16 cellular contexts compared by ENCODE assay signal in the genomic region with DNA sequence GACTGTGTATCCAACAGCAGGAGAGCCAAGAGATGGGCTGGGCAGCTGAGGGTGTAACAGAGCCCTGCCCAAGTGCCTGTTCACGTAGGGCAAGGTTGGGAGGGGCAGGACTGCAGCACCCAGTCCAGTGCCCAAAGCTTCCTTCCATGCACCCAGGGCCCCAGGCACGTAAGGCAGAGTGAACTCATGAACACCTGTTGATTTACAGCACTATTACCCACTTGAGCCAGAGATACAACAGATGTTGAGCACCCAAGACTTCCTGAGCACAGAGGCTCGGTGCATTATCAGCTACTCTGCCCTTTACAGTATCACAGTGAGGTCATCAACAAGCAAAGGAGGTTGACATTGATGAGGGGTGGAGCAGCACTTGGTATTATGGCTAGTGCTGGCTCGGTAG. TPM values are rescaled to one million over a fixed set of nuclear protein-coding genes. Genes with fewer than 3 reads are reported as not detected.
DNase-seq lines count a peak whose midpoint lies in the region; ATAC-seq and TF ChIP-seq lines count a peak whose summit lies in the region.
"Had no signal": no experiment of that assay in that cellular context is flagged by ENCODE, and none has a peak within 500 bp of the region (broad histone marks: within the 10 kb centered on the region; RNA-seq: fewer than 3 reads in every experiment).

No MANE protein-coding gene starts in this region.

- no peak overlapping the region for H3K9ac ChIP-seq in duodenal mucosa (ENCODE audit: low read depth in 1 of 2, low read length in 2 of 2)

- TF ChIP-seq CTCF in esophagus muscularis mucosa (IDR thresholded peaks at IDR 0.05), result no peak

- no peaks in the 10 kb centered on the region for H3K9me3 ChIP-seq in duodenal mucosa (ENCODE audit: control insufficient read depth in 1 of 2, low read length in 2 of 2)
- H3K9me3 ChIP-seq in thymus (ENCODE audit: control insufficient read depth), result no peaks in the 10 kb centered on the region
- H3K9me3 ChIP-seq in esophagus muscularis mucosa, result no peaks in the 10 kb centered on the region
- no peaks in the 10 kb centered on the region for H3K9me3 ChIP-seq in aorta (ENCODE audit: control insufficient read depth, low read length)
- H3K9me3 ChIP-seq: ovary had no signal

- no peak overlapping the region for H3K4me3 ChIP-seq in duodenal mucosa (ENCODE audit: low read depth in 1 of 2, low read length in 2 of 2)
- H3K4me3 ChIP-seq in thymus (ENCODE audit: low read length), result no peak overlapping the region
- H3K4me3 ChIP-seq in esophagus muscularis mucosa, result no peak overlapping the region
- H3K4me3 ChIP-seq in aorta (ENCODE audit: low read length in 2 of 2), result no peak overlapping the region
- H3K4me3 ChIP-seq: ovary had no signal

- no peak for ATAC-seq in aorta (ENCODE audit: low FRiP score)
- no peak for ATAC-seq in stimulated activated naive CD8-positive, alpha-beta T cell treated with anti-CD3 and anti-CD28 coated beads, Interleukin-15, Interleukin-2, amounts not matched to agents 100 U/mL and 50 U/mL, for 24 hours

- TF ChIP-seq POLR2A in esophagus muscularis mucosa (IDR thresholded peaks at IDR 0.05; ENCODE audit: low read depth), result no peak

- no peak for TF ChIP-seq EP300 in esophagus muscularis mucosa (IDR thresholded peaks at IDR 0.05)

- H3K36me3 ChIP-seq in duodenal mucosa (ENCODE audit: control insufficient read depth in 1 of 2, insufficient read depth in 2 of 2, low read length in 2 of 2) (no peaks in the 10 kb centered on the region), thymus (ENCODE audit: control insufficient read depth, insufficient read depth) (no peaks in the 10 kb centered on the region), esophagus muscularis mucosa (no peaks in the 10 kb centered on the region), aorta (ENCODE audit: control insufficient read depth in 1 of 2, insufficient read depth in 2 of 2, low read length in 1 of 2) (no peaks in the 10 kb centered on the region)
- H3K36me3 ChIP-seq: ovary had no signal

- 15% methylated on average over 4 of the region's 4 CpGs for WGBS in thymus
- WGBS in esophagus muscularis mucosa, result 57% methylated on average over 4 of the region's 4 CpGs
- 74 to 78% methylated on average over 4 of the region's 4 CpGs for WGBS in aorta, 2 donors

- DNase-seq in NCI-H748 (lab: John Stamatoyannopoulos, UW; ENCODE audit: unreplicated experiment), result peak; percentile 30
- no peak for DNase-seq in NCI-H748 treated with DMSO at 0.1 percent for 48 hours (lab: John Stamatoyannopoulos, UW)
- peak; percentile 15 to 67 for DNase-seq in NCI-H524 (lab: John Stamatoyannopoulos, UW)
- no peak for DNase-seq in esophagus muscularis mucosa (ENCODE audit: extremely low spot score)
- DNase-seq in aorta, result no peak
- DNase-seq in stimulated activated naive CD8-positive, alpha-beta T cell treated with anti-CD3 and anti-CD28 coated beads, Interleukin-15, Interleukin-2, amounts not matched to agents 100 U/mL and 50 U/mL, for 24 hours, result no peak
- DNase-seq: activated CD4-positive, alpha-beta T cell treated with anti-CD3 and anti-CD28 coated beads, Interleukin-2, amount 50 U/mL, for 4 hours; activated effector memory CD4-positive, alpha-beta T cell treated with anti-CD3 and anti-CD28 coated beads, Interleukin-2, amount 50 U/mL, for 16 hours; COR-L47; effector CD4-positive, alpha-beta T cell; GOT3; NCI-H2081; ovary; substantia nigra had no signal

- intact Hi-C loops in esophagus muscularis mucosa (cut with DNase I) (no loop called here), aorta (cut with DNase I) (no loop called here)

- H3K27me3 ChIP-seq in duodenal mucosa (ENCODE audit: control insufficient read depth in 1 of 2, insufficient read depth in 2 of 2, low read length in 2 of 2) (no peaks in the 10 kb centered on the region), thymus (ENCODE audit: control insufficient read depth, insufficient read depth) (no peaks in the 10 kb centered on the region), esophagus muscularis mucosa (peaks cover 0 to 3% (median 0%) of the 10 kb centered on the region in 4 donors), aorta (ENCODE audit: control insufficient read depth in 1 of 2, insufficient read depth in 2 of 2, low read length in 1 of 2) (no peaks in the 10 kb centered on the region)
- H3K27me3 ChIP-seq: ovary had no signal

- H3K4me1 ChIP-seq in duodenal mucosa (ENCODE audit: control insufficient read depth in 1 of 2, insufficient read depth in 2 of 2, low read length in 2 of 2) (peaks cover under 1 to 11% of the 10 kb centered on the region in 2 donors), thymus (ENCODE audit: control insufficient read depth, insufficient read depth, low read length) (peaks cover 23% of the 10 kb centered on the region), esophagus muscularis mucosa (peaks cover 0 to 6% (median 5%) of the 10 kb centered on the region in 4 donors), aorta (ENCODE audit: control insufficient read depth in 1 of 2, insufficient read depth in 2 of 2, low read length in 2 of 2) (no peaks in the 10 kb centered on the region)

- H3K27ac ChIP-seq in duodenal mucosa (ENCODE audit: low read depth, low read length) (peak overlapping the region; percentile 33), thymus (ENCODE audit: low read depth) (peak overlapping the region; percentile 42), esophagus muscularis mucosa (replicated peaks in 1 of 4) (no peak overlapping the region), aorta (ENCODE audit: low read depth in 1 of 2, low read length in 2 of 2) (no peak overlapping the region)
- H3K27ac ChIP-seq: ovary had no signal

RNA-seq across cellular contexts. Expression of a gene that starts 50.2 kb away (rescaled TPM):
- polyA plus RNA-seq in thymus (49.2 TPM), aorta (100 to 1,000 TPM in 1 of 2 donors, 10 to 100 TPM in 1; 64.7 to 129 TPM)
- total RNA-seq in esophagus muscularis mucosa (100 to 1,000 TPM in 1 of 4 donors, 10 to 100 TPM in 3; 81.8 to 114 (median 87.9) TPM), aorta (10 to 100 TPM; 60.4 to 70.8 TPM)

Comparison
In these comparisons a context has a peak if more than half of its experiments do, and no peak if none do; other contexts are left out.
1. DNase-seq: peak in NCI-H748 (single experiment) and NCI-H524 (2 of 2); none in NCI-H748 treated with DMSO at 0.1 percent for 48 hours (single experiment), esophagus muscularis mucosa (single experiment), aorta (0 of 2) and stimulated activated naive CD8-positive, alpha-beta T cell treated with anti-CD3 and anti-CD28 coated beads, Interleukin-15, Interleukin-2, amounts not matched to agents 100 U/mL and 50 U/mL, for 24 hours (single experiment).
2. H3K27ac ChIP-seq: peak in duodenal mucosa (single experiment) and thymus (single experiment); none in esophagus muscularis mucosa (0 of 4) and aorta (0 of 2).